ENCODE assay signal across 13 cellular contexts in the genomic region with DNA sequence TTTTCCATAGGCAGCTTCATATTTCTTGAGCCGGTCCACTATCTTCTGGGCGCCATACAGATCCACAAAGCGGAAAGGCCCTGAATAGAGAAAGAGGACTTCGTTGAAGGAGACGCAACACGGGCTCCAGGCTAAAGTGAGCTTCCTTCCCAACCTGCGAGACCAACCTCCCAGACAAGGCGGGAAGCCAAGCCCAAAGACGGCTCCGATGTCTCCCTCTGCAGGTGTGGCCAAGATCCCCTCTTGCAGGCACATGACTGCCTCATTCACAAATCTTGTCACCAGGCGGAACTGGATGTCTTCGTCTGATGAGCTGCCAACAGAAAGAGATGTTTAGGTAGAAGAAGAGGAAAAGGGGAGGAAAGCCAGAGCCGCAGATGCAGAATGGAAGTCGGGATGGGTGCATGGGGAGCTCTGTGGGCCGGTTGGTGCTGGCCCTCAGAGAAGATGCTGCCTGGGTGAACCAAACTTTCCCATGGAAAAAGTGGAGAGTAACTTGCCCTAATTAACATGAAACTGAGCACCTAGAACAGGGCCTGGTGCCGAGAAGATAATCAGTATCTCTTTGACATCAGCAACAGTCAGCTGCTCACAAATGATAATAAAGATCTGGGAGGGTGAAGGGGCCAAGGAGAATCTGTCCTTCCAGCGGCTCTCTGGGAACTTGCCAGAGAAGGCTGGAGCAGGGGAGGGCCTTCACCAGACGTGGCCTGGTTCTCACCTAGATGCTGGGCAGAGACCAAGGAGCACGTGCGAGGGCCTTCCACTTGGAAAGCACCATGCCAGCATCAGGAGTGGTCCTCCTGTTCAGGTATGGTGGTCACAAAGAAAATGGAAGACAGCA.
"Had no signal": no experiment of that assay in that cellular context is flagged by ENCODE, and none has a peak within 500 bp of the region (broad histone marks: within the 10 kb centered on the region; RNA-seq: fewer than 3 reads in every experiment).

No MANE protein-coding gene starts in this region.

- H3K9me3 Mint-ChIP-seq: brain, immature natural killer cell, neural crest cell had no signal

- H3K27me3 Mint-ChIP-seq: activated naive CD8-positive, alpha-beta T cell; brain had no signal

- H3K9me3 ChIP-seq: pancreas, uterus had no signal

- H3K4me1 Mint-ChIP-seq: brain, neural crest cell had no signal

- H3K4me3 Mint-ChIP-seq: activated naive CD8-positive, alpha-beta T cell; brain; immature natural killer cell; neural crest cell had no signal

- H3K36me3 ChIP-seq: uterus had no signal

- H3K4me3 ChIP-seq: pancreas, uterus had no signal

- H3K4me1 ChIP-seq: pancreas, uterus had no signal

- H3K27ac Mint-ChIP-seq: activated naive CD8-positive, alpha-beta T cell had no signal

- DNase-seq: activated CD4-positive, alpha-beta T cell treated with anti-CD3 and anti-CD28 coated beads for 4 hours; amygdala; glutamatergic neuron; immature natural killer cell; mesenchymal stem cell; pancreas; stimulated activated CD4-positive, alpha-beta T cell treated with anti-CD3 and anti-CD28 coated beads, Interleukin-4, amount 100 ng/mL, for 24 hours; uterus had no signal

- H3K27me3 ChIP-seq: pancreas, uterus had no signal

- H3K27ac ChIP-seq: pancreas, uterus had no signal

- ATAC-seq: esophagus mucosa, left lobe of liver, pancreas had no signal
